23 cellular contexts compared by ENCODE assay signal in the genomic region with DNA sequence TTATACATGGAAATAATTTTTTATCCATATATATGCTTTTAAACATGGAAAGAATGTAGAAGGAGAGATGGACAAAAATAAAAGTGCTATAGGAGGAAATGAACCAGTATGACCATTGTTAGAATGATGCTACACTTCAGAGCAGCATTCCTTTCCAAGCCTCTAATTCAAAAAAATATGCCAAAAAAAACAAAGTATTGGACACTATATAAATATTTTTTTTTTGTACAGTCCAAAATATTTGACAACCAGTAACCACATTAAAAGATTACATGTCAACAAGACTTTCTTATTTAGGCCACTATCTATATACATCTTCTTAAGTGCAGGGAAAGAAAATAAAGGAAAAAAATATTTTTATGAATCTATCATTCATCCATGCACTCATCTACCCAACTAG.
"Had no signal": no experiment of that assay in that cellular context is flagged by ENCODE, and none has a peak within 500 bp of the region (broad histone marks: within the 10 kb centered on the region; RNA-seq: fewer than 3 reads in every experiment).

No MANE protein-coding gene starts in this region.

- H3K4me3 Mint-ChIP-seq: activated CD4-positive, alpha-beta T cell treated with anti-CD3 and anti-CD28 coated beads, Interleukin-2, amount 10 ng/mL, durations not matched to agents 7 days and 5 days; activated CD8-positive, alpha-beta memory T cell treated with anti-CD3 and anti-CD28 coated beads, Interleukin-2, amount 10 ng/mL, durations not matched to agents 7 days and 5 days; activated CD8-positive, alpha-beta T cell treated with anti-CD3 and anti-CD28 coated beads for 36 hours; activated naive CD4-positive, alpha-beta T cell treated with anti-CD3 and anti-CD28 coated beads, Interleukin-2, amount 10 ng/mL, durations not matched to agents 7 days and 5 days; naive thymus-derived CD4-positive, alpha-beta T cell; neural crest cell; T-cell; T-helper 2 cell treated with Interferon-gamma antibody and Interleukin-4, amounts not matched to agents 5 μg/mL and 100 μg/mL, for 36 hours had no signal

- H3K9me3 Mint-ChIP-seq: activated CD8-positive, alpha-beta T cell treated with anti-CD3 and anti-CD28 coated beads for 36 hours; neural crest cell; T-helper 2 cell treated with Interferon-gamma antibody and Interleukin-4, amounts not matched to agents 5 μg/mL and 100 μg/mL, for 36 hours had no signal

- H3K4me3 ChIP-seq: coronary artery, gastroesophageal sphincter, lung, sigmoid colon, tibial artery had no signal

- H3K27ac ChIP-seq: coronary artery, gastroesophageal sphincter, sigmoid colon, tibial artery, VCaP had no signal

- H3K27me3 Mint-ChIP-seq: activated CD4-positive, alpha-beta T cell treated with anti-CD3 and anti-CD28 coated beads, Interleukin-2, amount 10 ng/mL, durations not matched to agents 7 days and 5 days; activated CD8-positive, alpha-beta memory T cell treated with anti-CD3 and anti-CD28 coated beads, Interleukin-2, amount 10 ng/mL, durations not matched to agents 7 days and 5 days; activated CD8-positive, alpha-beta T cell treated with anti-CD3 and anti-CD28 coated beads for 36 hours; activated naive CD4-positive, alpha-beta T cell treated with anti-CD3 and anti-CD28 coated beads, Interleukin-2, amount 10 ng/mL, durations not matched to agents 7 days and 5 days; naive thymus-derived CD4-positive, alpha-beta T cell; T-cell had no signal

- H3K27me3 ChIP-seq: gastroesophageal sphincter, sigmoid colon, tibial artery had no signal

- H3K36me3 ChIP-seq: gastroesophageal sphincter, sigmoid colon had no signal

- H3K4me1 Mint-ChIP-seq: activated naive CD4-positive, alpha-beta T cell treated with anti-CD3 and anti-CD28 coated beads, Interleukin-2, amount 10 ng/mL, durations not matched to agents 7 days and 5 days; neural crest cell had no signal

- DNase-seq: activated CD4-positive, alpha-beta T cell treated with anti-CD3 and anti-CD28 coated beads, Interleukin-2, amount 10 ng/mL, durations not matched to agents 7 days and 5 days; activated CD8-positive, alpha-beta memory T cell treated with anti-CD3 and anti-CD28 coated beads, Interleukin-2, amount 10 ng/mL, durations not matched to agents 7 days and 5 days; activated CD8-positive, alpha-beta T cell treated with anti-CD3 and anti-CD28 coated beads for 36 hours; activated effector memory CD4-positive, alpha-beta T cell treated with anti-CD3 and anti-CD28 coated beads, Interleukin-2, amount 50 U/mL, for 16 hours; activated naive CD4-positive, alpha-beta T cell treated with anti-CD3 and anti-CD28 coated beads, Interleukin-2, amount 10 ng/mL, durations not matched to agents 7 days and 5 days; activated T-cell treated with anti-CD3 and anti-CD28 coated beads for 4 hours; erythroblast; head of caudate nucleus; naive thymus-derived CD4-positive, alpha-beta T cell; retina; sigmoid colon; stimulated activated CD4-positive, alpha-beta T cell treated with anti-CD3 and anti-CD28 coated beads, Interleukin-4, amount 100 ng/mL, for 4 hours; stimulated activated naive CD8-positive, alpha-beta T cell treated with anti-CD3 and anti-CD28 coated beads, Interleukin-15, Interleukin-2, amounts not matched to agents 100 U/mL and 50 U/mL, for 24 hours; substantia nigra; T-cell; tibial artery had no signal

- H3K9me3 ChIP-seq: gastroesophageal sphincter, sigmoid colon, tibial artery had no signal

- H3K27ac Mint-ChIP-seq: activated CD4-positive, alpha-beta T cell treated with anti-CD3 and anti-CD28 coated beads, Interleukin-2, amount 10 ng/mL, durations not matched to agents 7 days and 5 days; activated CD8-positive, alpha-beta memory T cell treated with anti-CD3 and anti-CD28 coated beads, Interleukin-2, amount 10 ng/mL, durations not matched to agents 7 days and 5 days; activated CD8-positive, alpha-beta T cell treated with anti-CD3 and anti-CD28 coated beads for 36 hours; activated naive CD4-positive, alpha-beta T cell treated with anti-CD3 and anti-CD28 coated beads, Interleukin-2, amount 10 ng/mL, durations not matched to agents 7 days and 5 days; naive thymus-derived CD4-positive, alpha-beta T cell; T-cell; T-helper 2 cell treated with Interferon-gamma antibody and Interleukin-4, amounts not matched to agents 5 μg/mL and 100 μg/mL, for 36 hours had no signal

- H3K4me1 ChIP-seq: gastroesophageal sphincter, sigmoid colon had no signal

- ATAC-seq: activated CD4-positive, CD25-positive, alpha-beta regulatory T cell treated with anti-CD3 and anti-CD28 coated beads, Interleukin-2, amount 50 U/mL, for 24 hours; activated CD8-positive, alpha-beta memory T cell treated with anti-CD3 and anti-CD28 coated beads, Interleukin-2, amount 10 ng/mL, durations not matched to agents 7 days and 5 days; activated CD8-positive, alpha-beta T cell treated with anti-CD3 and anti-CD28 coated beads for 36 hours; gastroesophageal sphincter; naive thymus-derived CD4-positive, alpha-beta T cell; stimulated activated naive CD8-positive, alpha-beta T cell treated with anti-CD3 and anti-CD28 coated beads, Interleukin-15, Interleukin-2, amounts not matched to agents 100 U/mL and 50 U/mL, for 24 hours; T-cell had no signal
